ENCODE assay signal across 28 cellular contexts in the genomic region with DNA sequence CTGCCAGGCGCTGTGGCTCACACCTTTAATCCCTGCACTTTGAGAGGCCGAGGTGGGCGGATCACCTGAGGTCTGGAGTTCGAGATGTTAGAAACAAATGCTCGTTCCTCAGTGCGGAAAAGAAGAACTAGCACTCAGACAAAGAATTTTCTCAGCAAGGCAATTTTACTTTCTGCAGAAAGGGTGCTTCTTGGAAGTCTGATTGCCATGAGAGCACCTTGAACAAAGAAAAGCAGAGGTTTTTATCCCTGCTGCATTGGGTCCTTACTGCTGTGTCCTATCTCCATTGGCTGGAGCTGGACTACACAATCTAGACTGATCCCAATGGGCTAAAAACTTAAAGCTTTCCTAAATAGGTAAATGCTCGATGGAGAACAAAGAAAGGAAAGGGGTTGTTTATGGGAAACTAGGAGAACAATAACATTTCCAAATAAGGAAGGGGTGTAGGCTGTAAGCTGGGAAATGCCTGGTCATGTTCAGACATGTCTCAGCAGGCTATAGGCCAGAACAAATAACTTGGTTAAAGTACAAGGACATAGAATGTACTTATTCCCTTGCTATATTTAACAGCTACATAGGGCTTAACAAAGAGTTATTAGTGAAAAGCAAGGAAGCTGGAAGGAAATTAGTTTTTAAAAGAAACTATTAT. TPM values are rescaled to one million over a fixed set of nuclear protein-coding genes. Genes with fewer than 3 reads are reported as not detected.
A peak's percentile ranks its signal among the peaks of the same experiment; 100 is the strongest.
DNase-seq lines count a peak whose midpoint lies in the region; ATAC-seq, FAIRE-seq and TF ChIP-seq lines count a peak whose summit lies in the region.
"Had no signal": no experiment of that assay in that cellular context is flagged by ENCODE, and none has a peak within 500 bp of the region (broad histone marks: within the 10 kb centered on the region; RNA-seq: fewer than 3 reads in every experiment).

No MANE protein-coding gene starts in this region.

- H3K9me3 ChIP-seq in HepG2 (ENCODE audit: low read length) (peaks cover 11% of the 10 kb centered on the region), right lobe of liver (peaks cover 0 to 6% (median 0%) of the 10 kb centered on the region in 4 donors), ascending aorta (peaks cover 11 to 30% of the 10 kb centered on the region in 2 donors)
- H3K9me3 ChIP-seq: BE2C, colonic mucosa had no signal

- no peaks in the 10 kb centered on the region; a peak in 1 of 5 replicates for H3K27me3 ChIP-seq in HepG2 (ENCODE audit: control insufficient read depth in 1 of 2, insufficient read depth in 2 of 2, low read length in 2 of 2)
- H3K27me3 ChIP-seq in right lobe of liver, result no peaks in the 10 kb centered on the region
- H3K27me3 ChIP-seq in bronchial epithelial cell (ENCODE audit: control insufficient read depth, insufficient read depth, low read length), result no peaks in the 10 kb centered on the region
- no peaks in the 10 kb centered on the region for H3K27me3 ChIP-seq in ascending aorta
- H3K27me3 ChIP-seq: BE2C, brain microvascular endothelial cell, colonic mucosa, heart left ventricle, neutrophil, suprapubic skin had no signal

- no peak for TF ChIP-seq POLR2A in HepG2 (IDR thresholded peaks at IDR 0.05; ENCODE audit: insufficient read depth in 1 of 2, low read depth in 2 of 2, low read length in 2 of 2)
- TF ChIP-seq POLR2A in right lobe of liver (IDR thresholded peaks at IDR 0.05), result no peak

- H3K4me3 ChIP-seq in HepG2 (replicated peaks in 1 of 3; ENCODE audit: insufficient read depth in 1 of 3, low read depth in 2 of 3, low read length in 3 of 3), result no peak overlapping the region
- H3K4me3 ChIP-seq in right lobe of liver, result no peak overlapping the region
- H3K4me3 ChIP-seq in bronchial epithelial cell (ENCODE audit: low read depth, low read length), result no peak overlapping the region
- no peak overlapping the region for H3K4me3 ChIP-seq in fibroblast of the aortic adventitia (ENCODE audit: low read depth, low read length)
- no peak overlapping the region for H3K4me3 ChIP-seq in ascending aorta
- H3K4me3 ChIP-seq: colonic mucosa, GM23338, heart left ventricle, lung, suprapubic skin had no signal

- no peaks in the 10 kb centered on the region for H3K79me2 ChIP-seq in HepG2 (ENCODE audit: insufficient read depth, low read length)

- intact Hi-C loops in HepG2 (cut with micrococcal nuclease; ENCODE audit: unreplicated experiment) (no loop called here), right lobe of liver (cut with DNase I) (no loop called here), ascending aorta (cut with DNase I) (no loop called here)

- H3K27ac ChIP-seq in HepG2 (ENCODE audit: extremely low read length, insufficient read depth, low read length) (no peak overlapping the region), right lobe of liver (no peak overlapping the region), ascending aorta (no peak overlapping the region)
- H3K27ac ChIP-seq: brain microvascular endothelial cell, colonic mucosa, heart left ventricle, neutrophil, suprapubic skin had no signal

- H3K4me2 ChIP-seq in HepG2 (ENCODE audit: low read depth, low read length), result no peak overlapping the region
- H3K4me2 ChIP-seq: GM23338 had no signal

- ATAC-seq in HepG2 (no peak), right lobe of liver (no peak), HG02642 (IDR thresholded peaks at IDR 0.05; ENCODE audit: poor library complexity, unreplicated experiment) (no peak)
- ATAC-seq: activated CD4-positive, alpha-beta T cell treated with anti-CD3 and anti-CD28 coated beads for 36 hours; GM23338; heart left ventricle; stimulated activated naive B cell treated with anti-CD40 and anti-IgM and Interleukin-4, amounts not matched to agents 10 μg/mL and 1 μg/mL and 100 μg/mL, for 72 hours had no signal

- WGBS in HepG2 (ENCODE audit: low lambda C conversion rate), result 60% methylated on average over 7 of the region's 7 CpGs
- 81% methylated on average over 7 of the region's 7 CpGs for WGBS in right lobe of liver (ENCODE audit: insufficient coverage, low coverage, low lambda C conversion rate, missing lambda C conversion rate)

- CTCF ChIA-PET in HepG2 (lab: Yijun Ruan, JAX; ENCODE audit: low intra/inter-chr PET ratio, low total read pairs), result no interaction called here
- CTCF ChIA-PET in HEK293T (lab: Yijun Ruan, JAX), result no interaction called here

- in situ Hi-C loops in HepG2 (cut with HindIII; ENCODE audit: extremely low pct_ligation_motif_present, low pct_unique_long_range_greater_than_20kb), result no loop called here

- TF ChIP-seq CTCF in HepG2 (CRISPR knock-in tag; IDR thresholded peaks at IDR 0.05) (no peak), right lobe of liver (IDR thresholded peaks at IDR 0.05) (no peak), bronchial epithelial cell (IDR thresholded peaks at IDR 0.05; ENCODE audit: insufficient read depth, low read length, severe bottlenecking) (no peak), fibroblast of the aortic adventitia (IDR thresholded peaks at IDR 0.05; ENCODE audit: insufficient read depth, low read length) (no peak), ascending aorta (IDR thresholded peaks at IDR 0.05) (no peak)

- no peak for TF ChIP-seq RAD21 in HepG2 (CRISPR knock-in tag; IDR thresholded peaks at IDR 0.05)

- H3K9ac ChIP-seq in HepG2 (ENCODE audit: insufficient read depth, low read depth, low read length), result no peak overlapping the region

- DNase-seq in HepG2 (ENCODE audit: low spot score), result no peak
- no peak for DNase-seq in right lobe of liver
- DNase-seq in bronchial epithelial cell (ENCODE audit: low read depth), result peak; percentile 36
- DNase-seq in fibroblast of the aortic adventitia (ENCODE audit: low read depth), result peak; percentile 2
- no peak for DNase-seq in ascending aorta (ENCODE audit: low spot score in 2 of 2)
- no peak for DNase-seq in HEK293T (ENCODE audit: extremely low spot score)
- DNase-seq in NCI-H1694 treated with DMSO at 0.1 percent for 48 hours (lab: John Stamatoyannopoulos, UW), result no peak
- DNase-seq: activated CD4-positive, alpha-beta T cell treated with anti-CD3 and anti-CD28 coated beads for 36 hours; activated CD8-positive, alpha-beta memory T cell treated with anti-CD3 and anti-CD28 coated beads for 24 hours; activated gamma-delta T cell; activated T-cell treated with anti-CD3 and anti-CD28 coated beads, Interleukin-2, amount 50 U/mL, for 1 hour; BE2C; brain microvascular endothelial cell; colonic mucosa; DMS79 treated with DMSO at 0.1 percent for 48 hours; heart left ventricle; NCI-H1092; NCI-H2081 treated with DMSO at 0.1 percent for 48 hours; NCI-H524 treated with DMSO at 0.1 percent for 48 hours; RPMI8226; stimulated activated CD4-positive, alpha-beta T cell treated with anti-CD3 and anti-CD28 coated beads, Interleukin-4, amount 100 ng/mL, for 1 hour; stimulated activated naive B cell treated with anti-CD40 and anti-IgM and Interleukin-4, amounts not matched to agents 10 μg/mL and 1 μg/mL and 100 μg/mL, for 72 hours had no signal

- POLR2A ChIA-PET in HepG2 (lab: Yijun Ruan, JAX) (no interaction called here), HEK293T (lab: Yijun Ruan, JAX) (no interaction called here)

- H3K36me3 ChIP-seq in HepG2 (replicated peaks in 1 of 2; ENCODE audit: control insufficient read depth in 1 of 2, insufficient read depth in 2 of 2, low read length in 2 of 2), result no peaks in the 10 kb centered on the region
- H3K36me3 ChIP-seq in right lobe of liver, result no peaks in the 10 kb centered on the region
- no peaks in the 10 kb centered on the region for H3K36me3 ChIP-seq in bronchial epithelial cell (ENCODE audit: control insufficient read depth, insufficient read depth, low read length)
- H3K36me3 ChIP-seq in ascending aorta, result no peaks in the 10 kb centered on the region
- H3K36me3 ChIP-seq: BE2C, brain microvascular endothelial cell, colonic mucosa, heart left ventricle, neutrophil, suprapubic skin had no signal

- TF ChIP-seq EP300 in HepG2 (IDR thresholded peaks at IDR 0.05; ENCODE audit: low read depth in 2 of 2, low read length in 2 of 2), result no peak
- no peak for TF ChIP-seq EP300 in HepG2 (CRISPR knock-in tag; IDR thresholded peaks at IDR 0.05; ENCODE audit: borderline replicate concordance)

- H3K4me1 ChIP-seq in HepG2 (ENCODE audit: insufficient read depth, low read length) (peaks cover 6% of the 10 kb centered on the region; the same call in 1 of the 2 replicates), right lobe of liver (no peaks in the 10 kb centered on the region), ascending aorta (no peaks in the 10 kb centered on the region)
- H3K4me1 ChIP-seq: BE2C, colonic mucosa had no signal

- FAIRE-seq in HepG2 (lab: Jason Lieb, UNC), result no peak
- FAIRE-seq in bronchial epithelial cell (lab: Jason Lieb, UNC), result no peak
- FAIRE-seq: TTC549 had no signal

- BruUV-seq in HepG2 (replicated peaks; lab: Mats Ljungman, UMichigan), result no TSS peak

- H4K20me1 ChIP-seq in HepG2 (ENCODE audit: insufficient read depth, low read length), result no peaks in the 10 kb centered on the region

- no peak overlapping the region for H2AFZ ChIP-seq in HepG2 (ENCODE audit: low read length)
- H2AFZ ChIP-seq: GM23338 had no signal

RNA-seq across cellular contexts. Expression of a gene that starts 26.1 kb away (rescaled TPM):
- 8.2 and 8.5 TPM in 2 replicates for total RNA-seq in HepG2 (2016; rRNA removed; fragmentation: Illumina TruSeq; extraction: Trizol)
- total RNA-seq in HepG2 (2016; cell fraction: cytosol; rRNA removed; fragmentation: Illumina TruSeq; extraction: Trizol; ENCODE audit: low read depth), result 27.8 and 33.5 TPM in 2 replicates
- 6.5 and 8.0 TPM in 2 replicates for total RNA-seq in HepG2 (2016; cell fraction: insoluble cytoplasmic fraction; rRNA removed; fragmentation: Illumina TruSeq; extraction: Trizol)
- total RNA-seq in HepG2 (2016; cell fraction: membrane; rRNA removed; fragmentation: Illumina TruSeq; extraction: Trizol), result 16.2 and 20.6 TPM in 2 replicates
- 12.5 and 14.1 TPM in 2 replicates for total RNA-seq in HepG2 (2016; cell fraction: nucleus; rRNA removed; fragmentation: Illumina TruSeq; extraction: Trizol)
- polyA plus RNA-seq in HepG2 (2011; rRNA removed), result 7.7 and 8.8 TPM in 2 replicates
- polyA plus RNA-seq in HepG2 (2011; cell fraction: cytosol; rRNA removed), result 7.6 and 9.2 TPM in 2 replicates
- polyA plus RNA-seq in HepG2 (2011; cell fraction: nucleus; rRNA removed), result 9.7 and 10.3 TPM in 2 replicates
- polyA plus RNA-seq in HepG2 (2012), result 8.0 and 8.3 TPM in 2 replicates
- 6.3 and 8.5 TPM in 2 replicates for polyA plus RNA-seq in HepG2 (2016; cell fraction: cytosol; fragmentation: Illumina TruSeq; extraction: Trizol; ENCODE audit: low read depth)
- polyA plus RNA-seq in HepG2 (2016; cell fraction: insoluble cytoplasmic fraction; fragmentation: Illumina TruSeq; extraction: Trizol; ENCODE audit: low read depth), result 9.6 and 10.0 TPM in 2 replicates
- polyA plus RNA-seq in HepG2 (2016; cell fraction: membrane; fragmentation: Illumina TruSeq; extraction: Trizol; ENCODE audit: low read depth), result 9.4 and 11.9 TPM in 2 replicates
- polyA plus RNA-seq in HepG2 (2016; cell fraction: nucleus; fragmentation: Illumina TruSeq; extraction: Trizol; ENCODE audit: insufficient read depth, low read depth), result 12.6 and 16.4 TPM in 2 replicates
- 5.6 and 16.5 TPM in 2 replicates for polyA minus RNA-seq in HepG2 (2011; rRNA and poly(A)+ RNA removed; ENCODE audit: low replicate concordance)
- 4.2 and 6.2 TPM in 2 replicates for polyA minus RNA-seq in HepG2 (2011; cell fraction: cytosol; rRNA and poly(A)+ RNA removed)
- 19.3 and 23.2 TPM in 2 replicates for polyA minus RNA-seq in HepG2 (2011; cell fraction: nucleus; rRNA and poly(A)+ RNA removed)
- total RNA-seq in right lobe of liver, result 1 to 10 TPM; 5.3 to 7.0 (median 6.1) TPM
- total RNA-seq in bronchial epithelial cell, result 6.1 and 7.3 TPM in 2 replicates
- 3.0 and 10.3 TPM in 2 replicates for total RNA-seq in fibroblast of the aortic adventitia (ENCODE audit: low replicate concordance)
- total RNA-seq in ascending aorta, result 3.2 TPM

RNA-seq across cellular contexts. Expression of a gene that starts 57.5 kb away (rescaled TPM):
- total RNA-seq in HepG2 (2016; rRNA removed; fragmentation: Illumina TruSeq; extraction: Trizol) (13.2 and 14.5 TPM in 2 replicates), right lobe of liver (1 to 10 TPM in 2 of 6 experiments, under 1 TPM in 3, not detected in 1; 0.14 to 2.0 (median 0.20) TPM), bronchial epithelial cell (0.26 TPM in 2 replicates), fibroblast of the aortic adventitia (ENCODE audit: low replicate concordance) (1.1 and 8.1 TPM in 2 replicates), ascending aorta (0.11 TPM)
- total RNA-seq in HepG2 (2016; cell fraction: cytosol; rRNA removed; fragmentation: Illumina TruSeq; extraction: Trizol; ENCODE audit: low read depth), result 1.5 and 1.6 TPM in 2 replicates
- total RNA-seq in HepG2 (2016; cell fraction: insoluble cytoplasmic fraction; rRNA removed; fragmentation: Illumina TruSeq; extraction: Trizol), result 13.5 and 14.9 TPM in 2 replicates
- 5.1 and 6.7 TPM in 2 replicates for total RNA-seq in HepG2 (2016; cell fraction: membrane; rRNA removed; fragmentation: Illumina TruSeq; extraction: Trizol)
- 13.9 and 16.8 TPM in 2 replicates for total RNA-seq in HepG2 (2016; cell fraction: nucleus; rRNA removed; fragmentation: Illumina TruSeq; extraction: Trizol)
- 2.5 and 3.8 TPM in 2 replicates for polyA plus RNA-seq in HepG2 (2011; rRNA removed)
- polyA plus RNA-seq in HepG2 (2011; cell fraction: cytosol; rRNA removed), result 1.4 TPM in 2 replicates
- polyA plus RNA-seq in HepG2 (2011; cell fraction: nucleus; rRNA removed), result 4.2 and 4.5 TPM in 2 replicates
- polyA plus RNA-seq in HepG2 (2012), result 2.0 and 4.1 TPM in 2 replicates
- 0.68 and 0.71 TPM in 2 replicates for polyA plus RNA-seq in HepG2 (2016; cell fraction: cytosol; fragmentation: Illumina TruSeq; extraction: Trizol; ENCODE audit: low read depth)
- polyA plus RNA-seq in HepG2 (2016; cell fraction: insoluble cytoplasmic fraction; fragmentation: Illumina TruSeq; extraction: Trizol; ENCODE audit: low read depth), result 7.6 and 9.3 TPM in 2 replicates
- 1.9 and 2.0 TPM in 2 replicates for polyA plus RNA-seq in HepG2 (2016; cell fraction: membrane; fragmentation: Illumina TruSeq; extraction: Trizol; ENCODE audit: low read depth)
- 27.7 and 30.4 TPM in 2 replicates for polyA plus RNA-seq in HepG2 (2016; cell fraction: nucleus; fragmentation: Illumina TruSeq; extraction: Trizol; ENCODE audit: insufficient read depth, low read depth)
- 1.5 and 8.3 TPM in 2 replicates for polyA minus RNA-seq in HepG2 (2011; rRNA and poly(A)+ RNA removed; ENCODE audit: low replicate concordance)
- polyA minus RNA-seq in HepG2 (2011; cell fraction: cytosol; rRNA and poly(A)+ RNA removed), result 1.6 and 2.0 TPM in 2 replicates
- 7.5 and 8.9 TPM in 2 replicates for polyA minus RNA-seq in HepG2 (2011; cell fraction: nucleus; rRNA and poly(A)+ RNA removed)

Comparison
In these comparisons a context has a peak if more than half of its experiments do, and no peak if none do; other contexts are left out.
1. DNase-seq: peak in bronchial epithelial cell (single experiment) and fibroblast of the aortic adventitia (single experiment); none in HepG2 (single experiment), right lobe of liver (0 of 3), ascending aorta (0 of 2), HEK293T (single experiment) and NCI-H1694 treated with DMSO at 0.1 percent for 48 hours (single experiment).